In the genomic region with DNA sequence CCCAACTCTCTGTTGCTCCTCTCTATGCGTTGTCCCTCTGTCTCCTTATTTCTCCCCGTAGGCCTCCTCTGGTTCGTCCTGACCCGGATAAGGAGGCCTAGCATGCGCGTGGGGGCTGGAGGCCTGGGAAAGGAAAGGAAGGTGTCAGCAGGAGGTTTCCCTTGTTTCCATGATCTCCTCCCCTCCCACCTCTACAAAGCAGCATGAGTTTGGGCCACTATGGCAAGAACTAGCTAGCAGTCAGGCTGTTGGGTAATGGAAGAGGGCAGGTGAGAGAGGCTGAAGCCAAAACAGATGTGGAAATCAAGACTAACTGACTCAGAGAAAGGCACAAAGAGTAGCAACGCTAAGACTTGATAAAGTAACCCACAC, we compare ENCODE assay signal across 6 cellular contexts. TPM values are rescaled to one million over a fixed set of nuclear protein-coding genes. Genes with fewer than 3 reads are reported as not detected.
DNase-seq lines count a peak whose midpoint lies in the region; ATAC-seq and TF ChIP-seq lines count a peak whose summit lies in the region.

No MANE protein-coding gene starts in this region.

- no peaks in the 10 kb centered on the region for H3K79me2 ChIP-seq in MM.1S (ENCODE audit: low read length)

- H3F3A ChIP-seq in MM.1S (ENCODE audit: insufficient read depth, low read length), result no peaks in the 10 kb centered on the region

- H3K4me1 ChIP-seq in MM.1S (ENCODE audit: low read length), result peaks cover 8% of the 10 kb centered on the region; the same call in 1 of the 2 replicates
- peaks cover 14% of the 10 kb centered on the region for H3K4me1 ChIP-seq in ectodermal cell (ENCODE audit: control insufficient read depth, insufficient read depth, low read length)
- peaks cover 4% of the 10 kb centered on the region for H3K4me1 ChIP-seq in rectal smooth muscle tissue (ENCODE audit: control insufficient read depth, insufficient read depth, low read length)

- no peaks in the 10 kb centered on the region for H3K36me3 ChIP-seq in MM.1S (replicated peaks; ENCODE audit: insufficient read depth, low read length)
- H3K36me3 ChIP-seq in ectodermal cell (ENCODE audit: control insufficient read depth, insufficient read depth, low read length), result no peaks in the 10 kb centered on the region
- no peaks in the 10 kb centered on the region for H3K36me3 ChIP-seq in rectal smooth muscle tissue (ENCODE audit: control insufficient read depth, insufficient read depth, low read length)

- peak overlapping the region; percentile 99 for H2AFZ ChIP-seq in MM.1S (ENCODE audit: low read length)

- H3K27ac ChIP-seq in MM.1S (ENCODE audit: low read length) (no peak overlapping the region), ectodermal cell (ENCODE audit: insufficient read depth, low read depth, low read length, poor library complexity, severe bottlenecking) (no peak overlapping the region), rectal smooth muscle tissue (ENCODE audit: low read depth, low read length) (peak overlapping the region; percentile 73)

- H4K20me1 ChIP-seq in MM.1S (ENCODE audit: insufficient read depth, low read length), result no peaks in the 10 kb centered on the region

- no peak for TF ChIP-seq CTCF in MM.1S (IDR thresholded peaks at IDR 0.05; ENCODE audit: low read length)

- DNase-seq in MM.1S (no peak), NCI-H524 (lab: John Stamatoyannopoulos, UW) (no peak)

- H3K9me3 ChIP-seq in MM.1S (replicated peaks; ENCODE audit: insufficient read depth, low read length), result no peaks in the 10 kb centered on the region
- no peaks in the 10 kb centered on the region for H3K9me3 ChIP-seq in ectodermal cell (ENCODE audit: control insufficient read depth, low read length)

- WGBS in ectodermal cell, 2 experiments, result 4 to 7% methylated on average over 6 to 7 of the region's 7 CpGs

- peak overlapping the region; percentile 56; the same call in 1 of the 2 replicates for H3K9ac ChIP-seq in MM.1S (ENCODE audit: low read length)
- peak overlapping the region; percentile 67 for H3K9ac ChIP-seq in rectal smooth muscle tissue (ENCODE audit: low read length)

- ATAC-seq in HG02798 (IDR thresholded peaks at IDR 0.05; ENCODE audit: poor library complexity, unreplicated experiment), result no peak
- no peak for ATAC-seq in GM21360 (IDR thresholded peaks at IDR 0.05; ENCODE audit: unreplicated experiment)

- H3K4me3 ChIP-seq in MM.1S (ENCODE audit: low read length), result peak overlapping the region; percentile 96
- H3K4me3 ChIP-seq in ectodermal cell (ENCODE audit: insufficient read depth, low read depth, low read length), result peak overlapping the region; percentile 88
- H3K4me3 ChIP-seq in rectal smooth muscle tissue (ENCODE audit: low read length), result peak overlapping the region; percentile 80

- peaks cover 15% of the 10 kb centered on the region for H3K27me3 ChIP-seq in MM.1S (replicated peaks; ENCODE audit: insufficient read depth, low read length)
- peaks cover 23% of the 10 kb centered on the region for H3K27me3 ChIP-seq in ectodermal cell (ENCODE audit: control insufficient read depth, insufficient read depth, low read length, poor library complexity, severe bottlenecking)
- H3K27me3 ChIP-seq in rectal smooth muscle tissue (ENCODE audit: control insufficient read depth, insufficient read depth, low read length), result no peaks in the 10 kb centered on the region

- H3K4me2 ChIP-seq in MM.1S (ENCODE audit: low read depth, low read length), result peak overlapping the region; percentile 100

- no peaks in the 10 kb centered on the region for H3K9me2 ChIP-seq in MM.1S (replicated peaks; ENCODE audit: insufficient read depth, low read length)

RNA-seq across cellular contexts. Expression of a gene that starts 0.7 kb away (rescaled TPM):
- 23.8 TPM for polyA plus RNA-seq in ectodermal cell (2013, experiment 1 of 4)
- polyA plus RNA-seq in ectodermal cell (2013, experiment 2 of 4), result 24.3 TPM
- 18.8 TPM for polyA plus RNA-seq in ectodermal cell (2013, experiment 3 of 4)
- polyA plus RNA-seq in ectodermal cell (2013, experiment 4 of 4), result 21.4 TPM

RNA-seq across cellular contexts. Expression of a gene that starts 9.3 kb away (rescaled TPM):
- polyA plus RNA-seq in ectodermal cell (2013, experiment 1 of 4), result not detected
- polyA plus RNA-seq in ectodermal cell (2013, experiment 2 of 4), result not detected
- not detected for polyA plus RNA-seq in ectodermal cell (2013, experiment 3 of 4)
- not detected for polyA plus RNA-seq in ectodermal cell (2013, experiment 4 of 4)

RNA-seq across cellular contexts. Expression of a gene that starts 18.6 kb away (rescaled TPM):
- 14.8 TPM for polyA plus RNA-seq in ectodermal cell (2013, experiment 1 of 4)
- polyA plus RNA-seq in ectodermal cell (2013, experiment 2 of 4), result 10.8 TPM
- polyA plus RNA-seq in ectodermal cell (2013, experiment 3 of 4), result 10.7 TPM
- polyA plus RNA-seq in ectodermal cell (2013, experiment 4 of 4), result 13.0 TPM

RNA-seq across cellular contexts. Expression of a gene that starts 18.8 kb away (rescaled TPM):
- polyA plus RNA-seq in ectodermal cell (2013, experiment 1 of 4), result 41.6 TPM
- polyA plus RNA-seq in ectodermal cell (2013, experiment 2 of 4), result 40.0 TPM
- polyA plus RNA-seq in ectodermal cell (2013, experiment 3 of 4), result 39.3 TPM
- polyA plus RNA-seq in ectodermal cell (2013, experiment 4 of 4), result 42.8 TPM

RNA-seq across cellular contexts. Expression of a gene that starts 28.7 kb away (rescaled TPM):
- not detected for polyA plus RNA-seq in ectodermal cell (2013, experiment 1 of 4)
- polyA plus RNA-seq in ectodermal cell (2013, experiment 2 of 4), result 1.00 TPM
- polyA plus RNA-seq in ectodermal cell (2013, experiment 3 of 4), result 1.3 TPM
- 1.0 TPM for polyA plus RNA-seq in ectodermal cell (2013, experiment 4 of 4)
